ENCODE assay signal across 23 cellular contexts in the genomic region with DNA sequence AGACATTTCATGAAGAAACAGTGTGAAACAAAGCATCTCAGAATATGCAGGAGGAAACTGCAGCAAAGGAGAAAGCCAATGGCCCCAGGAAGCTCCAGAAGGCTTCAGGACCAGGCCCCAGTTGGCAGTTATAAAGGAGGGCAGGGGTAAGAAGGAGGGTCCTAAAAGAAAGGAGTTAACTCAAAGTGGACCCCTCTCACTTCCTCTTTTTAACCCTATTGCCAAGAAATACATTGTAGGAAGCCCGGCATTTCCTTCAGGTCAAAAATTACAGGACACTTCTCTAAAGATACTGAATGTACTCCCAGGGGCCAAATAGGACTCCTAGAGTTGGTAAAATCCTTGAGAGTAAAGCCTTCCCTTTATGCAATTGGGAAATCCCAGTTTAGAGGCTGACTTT.
"Had no signal": no experiment of that assay in that cellular context is flagged by ENCODE, and none has a peak within 500 bp of the region (broad histone marks: within the 10 kb centered on the region; RNA-seq: fewer than 3 reads in every experiment).

No MANE protein-coding gene starts in this region.

- H3K27me3 ChIP-seq: gastroesophageal sphincter, neutrophil, spleen, testis, tibial nerve, upper lobe of right lung, vagina had no signal

- H3K27ac ChIP-seq: epithelial cell of prostate, esophagus muscularis mucosa, gastroesophageal sphincter, neutrophil, spleen, testis, tibial nerve, upper lobe of right lung, vagina had no signal

- H3K4me3 ChIP-seq: esophagus muscularis mucosa, gastroesophageal sphincter, mucosa of descending colon, spleen, testis, tibial nerve, upper lobe of right lung, vagina had no signal

- DNase-seq: effector memory CD8-positive, alpha-beta T cell; foreskin fibroblast; glutamatergic neuron; islet precursor cell; mammary epithelial cell; mucosa of descending colon; naive thymus-derived CD8-positive, alpha-beta T cell; posterior cingulate gyrus; spleen; stimulated activated CD4-positive, alpha-beta T cell treated with anti-CD3 and anti-CD28 coated beads, Interleukin-15, amount 100 ng/mL, for 24 hours; stimulated activated CD4-positive, alpha-beta T cell treated with anti-CD3 and anti-CD28 coated beads, Interleukin-1b, Interleukin-23, amount 100 ng/mL, for 48 hours; stimulated activated CD4-positive, alpha-beta T cell treated with anti-CD3 and anti-CD28 coated beads, Interleukin-4, amount 100 ng/mL, for 24 hours; testis; upper lobe of right lung had no signal

- H3K36me3 ChIP-seq: esophagus muscularis mucosa, gastroesophageal sphincter, neutrophil, spleen, tibial nerve, upper lobe of right lung, vagina had no signal

- H3K4me1 ChIP-seq: spleen, testis, upper lobe of right lung had no signal

- ATAC-seq: effector memory CD8-positive, alpha-beta T cell; gastroesophageal sphincter; left lobe of liver; mucosa of descending colon; naive thymus-derived CD8-positive, alpha-beta T cell; sciatic nerve; stimulated activated memory B cell treated with anti-CD40 and anti-IgM and Interleukin-4, amounts not matched to agents 10 μg/mL and 1 μg/mL and 100 μg/mL, for 72 hours; upper lobe of right lung had no signal

- H3K9me3 ChIP-seq: mucosa of descending colon, neutrophil, testis, upper lobe of right lung, vagina had no signal
